ENCODE assay signal across 28 cellular contexts in the genomic region with DNA sequence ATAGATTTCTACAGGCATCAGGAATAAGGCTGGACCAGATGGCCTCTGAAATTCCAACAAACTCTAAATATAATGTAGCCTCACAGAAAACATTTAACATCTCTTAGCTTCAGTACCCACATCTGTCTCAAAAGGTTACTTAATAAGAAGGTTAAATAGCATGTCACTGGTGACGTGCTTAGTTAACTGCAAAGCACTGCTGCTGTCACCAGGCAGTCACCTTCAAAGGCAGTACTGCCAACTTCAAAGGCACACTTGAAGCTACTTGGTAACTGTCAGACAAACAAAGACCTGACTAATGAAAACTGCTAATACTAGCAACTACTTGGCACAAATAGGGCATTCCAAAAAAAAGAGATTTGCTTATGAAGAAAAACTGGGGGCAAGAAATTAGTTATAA.
"Had no signal": no experiment of that assay in that cellular context is flagged by ENCODE, and none has a peak within 500 bp of the region (broad histone marks: within the 10 kb centered on the region; RNA-seq: fewer than 3 reads in every experiment).

No MANE protein-coding gene starts in this region.

- H3K9me3 ChIP-seq: breast epithelium, esophagus muscularis mucosa, mucosa of descending colon, right lobe of liver, vagina had no signal

- H3K4me1 Mint-ChIP-seq: nephron had no signal

- H3K9me3 Mint-ChIP-seq: activated CD4-positive, alpha-beta memory T cell treated with anti-CD3 and anti-CD28 coated beads for 36 hours; activated CD4-positive, alpha-beta T cell treated with anti-CD3 and anti-CD28 coated beads, Interleukin-2, amount 10 ng/mL, durations not matched to agents 24 days and 14 days; activated naive CD4-positive, alpha-beta T cell treated with anti-CD3 and anti-CD28 coated beads, Interleukin-2, amount 50 U/mL, for 24 hours; activated naive CD8-positive, alpha-beta T cell treated with anti-CD3 and anti-CD28 coated beads, Interleukin-2, amount 50 U/mL, for 24 hours; activated T-helper 1 cell treated with anti-CD3 and anti-CD28 coated beads, Interleukin-12 subunit alpha, Interleukin-12 subunit beta, Interleukin-2, Interleukin-4 antibody, amounts not matched to agents 30 ng/mL and 10 ng/mL and 1 ng/mL, durations not matched to agents 14 hours and 24 hours and 36 hours; central memory CD8-positive, alpha-beta T cell; nephron; type B pancreatic cell had no signal

- H3K27me3 ChIP-seq: breast epithelium, esophagus muscularis mucosa, foreskin keratinocyte, right lobe of liver, vagina had no signal

- H3K4me3 Mint-ChIP-seq: activated CD4-positive, alpha-beta memory T cell treated with anti-CD3 and anti-CD28 coated beads for 36 hours; activated CD4-positive, alpha-beta T cell treated with anti-CD3 and anti-CD28 coated beads, Interleukin-2, amount 10 ng/mL, durations not matched to agents 24 days and 14 days; activated naive CD4-positive, alpha-beta T cell treated with anti-CD3 and anti-CD28 coated beads, Interleukin-2, amount 50 U/mL, for 24 hours; activated naive CD8-positive, alpha-beta T cell treated with anti-CD3 and anti-CD28 coated beads, Interleukin-2, amount 50 U/mL, for 24 hours; activated T-helper 1 cell treated with anti-CD3 and anti-CD28 coated beads, Interleukin-12 subunit alpha, Interleukin-12 subunit beta, Interleukin-2, Interleukin-4 antibody, amounts not matched to agents 30 ng/mL and 10 ng/mL and 1 ng/mL, durations not matched to agents 14 hours and 24 hours and 36 hours; central memory CD8-positive, alpha-beta T cell; nephron; type B pancreatic cell had no signal

- H3K27me3 Mint-ChIP-seq: activated CD4-positive, alpha-beta memory T cell treated with anti-CD3 and anti-CD28 coated beads for 36 hours; activated CD4-positive, alpha-beta T cell treated with anti-CD3 and anti-CD28 coated beads, Interleukin-2, amount 10 ng/mL, durations not matched to agents 24 days and 14 days; activated naive CD4-positive, alpha-beta T cell treated with anti-CD3 and anti-CD28 coated beads, Interleukin-2, amount 50 U/mL, for 24 hours; activated naive CD8-positive, alpha-beta T cell treated with anti-CD3 and anti-CD28 coated beads, Interleukin-2, amount 50 U/mL, for 24 hours; central memory CD8-positive, alpha-beta T cell; type B pancreatic cell had no signal

- ATAC-seq: activated naive CD8-positive, alpha-beta T cell treated with anti-CD3 and anti-CD28 coated beads, Interleukin-2, amount 50 U/mL, for 24 hours; foreskin keratinocyte; left colon; mucosa of descending colon; right lobe of liver; stimulated activated naive CD8-positive, alpha-beta T cell treated with anti-CD3 and anti-CD28 coated beads, Interleukin-15, Interleukin-2, amounts not matched to agents 100 U/mL and 50 U/mL, for 24 hours had no signal

- H3K27ac Mint-ChIP-seq: activated CD4-positive, alpha-beta memory T cell treated with anti-CD3 and anti-CD28 coated beads for 36 hours; activated naive CD4-positive, alpha-beta T cell treated with anti-CD3 and anti-CD28 coated beads, Interleukin-2, amount 50 U/mL, for 24 hours; activated naive CD8-positive, alpha-beta T cell treated with anti-CD3 and anti-CD28 coated beads, Interleukin-2, amount 50 U/mL, for 24 hours; activated T-helper 1 cell treated with anti-CD3 and anti-CD28 coated beads, Interleukin-12 subunit alpha, Interleukin-12 subunit beta, Interleukin-2, Interleukin-4 antibody, amounts not matched to agents 30 ng/mL and 10 ng/mL and 1 ng/mL, durations not matched to agents 14 hours and 24 hours and 36 hours; nephron; type B pancreatic cell had no signal

- H3K4me1 ChIP-seq: breast epithelium, esophagus muscularis mucosa, foreskin keratinocyte, vagina had no signal

- H3K4me3 ChIP-seq: breast epithelium, esophagus muscularis mucosa, lung, mucosa of descending colon, right lobe of liver, vagina had no signal

- H3K27ac ChIP-seq: breast epithelium, esophagus muscularis mucosa, foreskin keratinocyte, right lobe of liver, vagina had no signal

- DNase-seq: activated CD4-positive, alpha-beta memory T cell treated with anti-CD3 and anti-CD28 coated beads for 36 hours; activated CD4-positive, alpha-beta T cell treated with anti-CD3 and anti-CD28 coated beads, Interleukin-2, amount 10 ng/mL, durations not matched to agents 24 days and 14 days; activated CD8-positive, alpha-beta memory T cell treated with anti-CD3 and anti-CD28 coated beads, Interleukin-2, amount 50 U/mL, for 4 hours; activated gamma-delta T cell; activated naive CD8-positive, alpha-beta T cell treated with anti-CD3 and anti-CD28 coated beads, Interleukin-2, amount 50 U/mL, for 24 hours; activated T-cell treated with anti-CD3 and anti-CD28 coated beads, Interleukin-2, amount 50 U/mL, for 1 hour; amygdala; dermis blood vessel endothelial cell; effector CD4-positive, alpha-beta T cell; foreskin keratinocyte; islet precursor cell; left colon; mesendoderm; mucosa of descending colon; posterior cingulate gyrus; right lobe of liver; stimulated activated CD4-positive, alpha-beta T cell treated with anti-CD3 and anti-CD28 coated beads, Interleukin-2, amount 100 ng/mL, for 48 hours; stimulated activated naive CD8-positive, alpha-beta T cell treated with anti-CD3 and anti-CD28 coated beads, Interleukin-15, Interleukin-2, amounts not matched to agents 100 U/mL and 50 U/mL, for 24 hours; T-helper 1 cell had no signal
